1 cellular context compared by ENCODE assay signal in the genomic region with DNA sequence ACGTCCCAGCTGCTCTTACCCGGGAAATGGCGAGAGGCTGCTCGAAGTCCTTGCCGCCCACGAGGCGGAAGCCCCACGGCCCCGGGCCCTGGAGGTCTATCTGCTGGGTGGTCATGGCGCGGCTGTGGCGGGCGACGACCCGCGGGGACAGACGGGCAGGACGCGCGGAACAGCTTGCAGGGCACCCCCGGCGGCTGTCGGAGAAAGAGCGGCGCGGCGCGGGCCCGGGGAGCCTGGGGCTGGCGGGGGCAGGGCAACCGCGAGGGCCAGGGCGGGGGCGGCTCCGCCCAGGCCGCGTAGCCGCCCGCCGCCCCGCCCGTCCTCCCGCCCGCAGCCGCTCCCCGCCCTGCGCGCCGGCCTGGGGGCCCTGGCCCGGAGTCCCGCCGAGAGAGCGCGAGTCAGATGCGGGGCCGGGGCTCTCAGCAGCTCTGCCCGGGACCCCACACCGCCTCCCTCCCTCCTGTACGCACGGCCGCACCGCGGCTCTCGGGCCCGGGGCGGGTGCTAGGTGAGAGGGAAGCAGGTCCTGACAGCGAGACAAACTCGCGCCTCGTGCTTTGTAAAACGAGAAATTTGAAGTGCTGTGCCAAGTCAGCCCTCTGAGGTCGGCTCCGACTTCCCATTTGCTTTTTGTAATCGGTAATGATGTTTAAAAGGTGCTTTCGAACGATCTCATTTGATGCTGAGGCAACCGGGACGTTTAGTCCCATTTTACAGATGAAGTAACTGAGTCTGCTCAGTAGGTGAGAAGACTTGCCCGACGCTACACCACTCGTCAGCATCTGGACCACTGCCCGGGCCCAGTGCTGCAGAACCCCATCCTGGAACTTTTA.
TF ChIP-seq lines count a peak whose summit lies in the region.

PDLIM1 (minus strand) TSS at position 203 of the 833 bp plus-strand sequence; CDS start at position 115, 88 bp downstream.

TF ChIP-seq in K562, 482 proteins besides CTCF, POLR2A, EP300 and RAD21 (continued from another document):
- TF ChIP-seq E2F8 (IDR thresholded peaks at IDR 0.05; ENCODE audit: low read depth, partially characterized antibody) (no peak), IRF2 (CRISPR knock-in tag; IDR thresholded peaks at IDR 0.05) (no peak), BRD4 (IDR thresholded peaks at IDR 0.05) (no peak), ZC3H8 (IDR thresholded peaks at IDR 0.05) (no peak), KLF13 (tag; IDR thresholded peaks at IDR 0.05; ENCODE audit: borderline replicate concordance, low read depth) (no peak), CSDE1 (IDR thresholded peaks at IDR 0.05) (no peak), GATA2 (CRISPR knock-in tag; IDR thresholded peaks at IDR 0.05) (no peak), ZNF23 (CRISPR knock-in tag; IDR thresholded peaks at IDR 0.05) (no peak), DIDO1 (tag; IDR thresholded peaks at IDR 0.05; ENCODE audit: low read depth) (no peak), NR2F6 (CRISPR knock-in tag; IDR thresholded peaks at IDR 0.05) (no peak), NR1H2 (CRISPR knock-in tag; IDR thresholded peaks at IDR 0.05) (no peak), TCF7L2 (IDR thresholded peaks at IDR 0.05; ENCODE audit: low read depth, low read length) (no peak), ZFP36 (IDR thresholded peaks at IDR 0.05; ENCODE audit: low read depth, low read length, partially characterized antibody) (no peak), KLF1 (tag; IDR thresholded peaks at IDR 0.05) (no peak), CCAR2 (IDR thresholded peaks at IDR 0.05; ENCODE audit: low read depth, low read length) (no peak), ZNF699 (CRISPR knock-in tag; IDR thresholded peaks at IDR 0.05; ENCODE audit: insufficient replicate concordance) (no peak)
- TF ChIP-seq, protein P1, sequence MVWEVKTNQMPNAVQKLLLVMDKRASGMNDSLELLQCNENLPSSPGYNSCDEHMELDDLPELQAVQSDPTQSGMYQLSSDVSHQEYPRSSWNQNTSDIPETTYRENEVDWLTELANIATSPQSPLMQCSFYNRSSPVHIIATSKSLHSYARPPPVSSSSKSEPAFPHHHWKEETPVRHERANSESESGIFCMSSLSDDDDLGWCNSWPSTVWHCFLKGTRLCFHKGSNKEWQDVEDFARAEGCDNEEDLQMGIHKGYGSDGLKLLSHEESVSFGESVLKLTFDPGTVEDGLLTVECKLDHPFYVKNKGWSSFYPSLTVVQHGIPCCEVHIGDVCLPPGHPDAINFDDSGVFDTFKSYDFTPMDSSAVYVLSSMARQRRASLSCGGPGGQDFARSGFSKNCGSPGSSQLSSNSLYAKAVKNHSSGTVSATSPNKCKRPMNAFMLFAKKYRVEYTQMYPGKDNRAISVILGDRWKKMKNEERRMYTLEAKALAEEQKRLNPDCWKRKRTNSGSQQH (CRISPR knock-in tag; IDR thresholded peaks at IDR 0.05), result no peak
- TF ChIP-seq, protein P2, sequence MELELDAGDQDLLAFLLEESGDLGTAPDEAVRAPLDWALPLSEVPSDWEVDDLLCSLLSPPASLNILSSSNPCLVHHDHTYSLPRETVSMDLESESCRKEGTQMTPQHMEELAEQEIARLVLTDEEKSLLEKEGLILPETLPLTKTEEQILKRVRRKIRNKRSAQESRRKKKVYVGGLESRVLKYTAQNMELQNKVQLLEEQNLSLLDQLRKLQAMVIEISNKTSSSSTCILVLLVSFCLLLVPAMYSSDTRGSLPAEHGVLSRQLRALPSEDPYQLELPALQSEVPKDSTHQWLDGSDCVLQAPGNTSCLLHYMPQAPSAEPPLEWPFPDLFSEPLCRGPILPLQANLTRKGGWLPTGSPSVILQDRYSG (tag; conservative IDR thresholded peaks at IDR 0.05; ENCODE audit: low read depth), result no peak
- TF ChIP-seq, protein P3, sequence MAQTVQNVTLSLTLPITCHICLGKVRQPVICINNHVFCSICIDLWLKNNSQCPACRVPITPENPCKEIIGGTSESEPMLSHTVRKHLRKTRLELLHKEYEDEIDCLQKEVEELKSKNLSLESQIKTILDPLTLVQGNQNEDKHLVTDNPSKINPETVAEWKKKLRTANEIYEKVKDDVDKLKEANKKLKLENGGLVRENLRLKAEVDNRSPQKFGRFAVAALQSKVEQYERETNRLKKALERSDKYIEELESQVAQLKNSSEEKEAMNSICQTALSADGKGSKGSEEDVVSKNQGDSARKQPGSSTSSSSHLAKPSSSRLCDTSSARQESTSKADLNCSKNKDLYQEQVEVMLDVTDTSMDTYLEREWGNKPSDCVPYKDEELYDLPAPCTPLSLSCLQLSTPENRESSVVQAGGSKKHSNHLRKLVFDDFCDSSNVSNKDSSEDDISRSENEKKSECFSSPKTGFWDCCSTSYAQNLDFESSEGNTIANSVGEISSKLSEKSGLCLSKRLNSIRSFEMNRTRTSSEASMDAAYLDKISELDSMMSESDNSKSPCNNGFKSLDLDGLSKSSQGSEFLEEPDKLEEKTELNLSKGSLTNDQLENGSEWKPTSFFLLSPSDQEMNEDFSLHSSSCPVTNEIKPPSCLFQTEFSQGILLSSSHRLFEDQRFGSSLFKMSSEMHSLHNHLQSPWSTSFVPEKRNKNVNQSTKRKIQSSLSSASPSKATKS (CRISPR knock-in tag; IDR thresholded peaks at IDR 0.05), result no peak
